1 cellular context compared by ENCODE assay signal in the genomic region with DNA sequence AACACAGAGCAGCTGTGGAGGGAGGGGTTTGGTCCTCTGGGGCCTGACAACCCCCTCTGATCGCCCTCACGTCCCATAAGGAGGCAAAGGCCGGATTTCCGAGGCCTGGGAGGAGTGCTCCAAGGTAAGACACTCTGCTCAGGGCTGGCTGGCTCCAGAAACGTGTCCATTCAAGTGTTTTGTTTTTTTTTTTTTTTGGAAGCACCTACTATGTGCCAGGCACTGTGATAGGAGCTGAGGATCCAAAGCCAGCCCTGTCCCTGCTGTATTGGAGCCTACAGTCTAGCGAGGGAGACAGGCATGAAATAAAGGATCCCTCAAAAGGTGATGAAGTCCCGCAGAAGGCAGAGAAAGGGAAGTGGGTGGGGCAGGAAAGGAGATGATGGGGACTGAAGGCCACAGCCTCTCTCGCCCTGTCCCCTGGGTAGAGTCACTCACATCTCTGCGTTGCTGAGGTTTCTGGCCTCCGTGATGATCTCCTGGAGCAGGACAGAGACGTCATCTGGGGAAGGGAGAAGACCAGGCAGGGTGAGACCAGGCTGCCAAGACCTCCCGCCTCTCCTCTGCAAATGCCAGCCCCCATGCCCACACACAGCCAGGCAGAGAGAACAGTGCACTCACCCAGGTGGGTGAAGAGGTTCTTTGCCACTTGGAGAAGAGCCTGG.
TF ChIP-seq lines count a peak whose summit lies in the region.

No MANE protein-coding gene starts in this region.

TF ChIP-seq in IMR-90, 13 proteins besides CTCF, POLR2A, EP300 and RAD21 (continued from another document):
- TF ChIP-seq, protein P1, sequence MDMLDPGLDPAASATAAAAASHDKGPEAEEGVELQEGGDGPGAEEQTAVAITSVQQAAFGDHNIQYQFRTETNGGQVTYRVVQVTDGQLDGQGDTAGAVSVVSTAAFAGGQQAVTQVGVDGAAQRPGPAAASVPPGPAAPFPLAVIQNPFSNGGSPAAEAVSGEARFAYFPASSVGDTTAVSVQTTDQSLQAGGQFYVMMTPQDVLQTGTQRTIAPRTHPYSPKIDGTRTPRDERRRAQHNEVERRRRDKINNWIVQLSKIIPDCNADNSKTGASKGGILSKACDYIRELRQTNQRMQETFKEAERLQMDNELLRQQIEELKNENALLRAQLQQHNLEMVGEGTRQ (IDR thresholded peaks at IDR 0.05; ENCODE audit: low read depth, low read length), result no peak
- TF ChIP-seq MXI1 (IDR thresholded peaks at IDR 0.05; ENCODE audit: borderline replicate concordance, low read depth, low read length), result no peak
TF ChIP-seq in IMR-90: peak in this region for 0.
